ENCODE assay signal across 1 cellular context in the genomic region with DNA sequence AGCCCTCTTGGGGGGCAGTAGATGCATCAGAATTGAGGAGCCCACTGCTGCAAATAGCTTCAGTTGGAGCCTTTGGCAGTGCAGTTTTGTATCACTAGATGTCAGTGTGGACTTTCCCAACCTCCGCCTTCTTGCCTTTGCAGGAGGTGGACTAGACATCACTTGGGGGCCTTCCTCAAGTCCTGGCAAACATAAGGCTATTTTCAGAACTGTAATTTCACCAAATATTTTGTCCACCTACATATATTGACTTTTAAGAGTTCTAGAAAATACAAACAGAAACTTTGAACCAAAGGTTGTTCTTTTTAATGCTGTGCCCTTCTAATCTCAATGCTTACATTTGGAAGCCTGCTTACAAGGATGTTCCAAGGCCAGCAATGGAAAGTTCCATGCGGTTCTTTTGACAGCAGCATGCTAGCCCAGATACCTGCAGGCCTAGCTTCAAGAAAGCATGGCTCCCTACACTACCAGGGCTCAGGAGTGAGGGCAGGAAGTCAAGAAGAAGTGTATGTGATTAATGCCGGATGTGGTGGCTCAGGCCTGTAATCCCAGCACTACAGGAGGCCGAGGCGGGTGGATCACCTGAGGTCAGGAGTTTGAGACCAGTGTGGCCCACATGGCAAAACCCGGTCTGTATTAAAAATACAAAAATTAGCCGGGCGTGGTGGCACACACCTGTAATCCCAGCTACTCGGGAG.
TF ChIP-seq lines count a peak whose summit lies in the region.

No MANE protein-coding gene starts in this region.

TF ChIP-seq in HCT116, 20 proteins besides CTCF, POLR2A, EP300 and RAD21 (continued from another document):
- TF ChIP-seq, protein P1, sequence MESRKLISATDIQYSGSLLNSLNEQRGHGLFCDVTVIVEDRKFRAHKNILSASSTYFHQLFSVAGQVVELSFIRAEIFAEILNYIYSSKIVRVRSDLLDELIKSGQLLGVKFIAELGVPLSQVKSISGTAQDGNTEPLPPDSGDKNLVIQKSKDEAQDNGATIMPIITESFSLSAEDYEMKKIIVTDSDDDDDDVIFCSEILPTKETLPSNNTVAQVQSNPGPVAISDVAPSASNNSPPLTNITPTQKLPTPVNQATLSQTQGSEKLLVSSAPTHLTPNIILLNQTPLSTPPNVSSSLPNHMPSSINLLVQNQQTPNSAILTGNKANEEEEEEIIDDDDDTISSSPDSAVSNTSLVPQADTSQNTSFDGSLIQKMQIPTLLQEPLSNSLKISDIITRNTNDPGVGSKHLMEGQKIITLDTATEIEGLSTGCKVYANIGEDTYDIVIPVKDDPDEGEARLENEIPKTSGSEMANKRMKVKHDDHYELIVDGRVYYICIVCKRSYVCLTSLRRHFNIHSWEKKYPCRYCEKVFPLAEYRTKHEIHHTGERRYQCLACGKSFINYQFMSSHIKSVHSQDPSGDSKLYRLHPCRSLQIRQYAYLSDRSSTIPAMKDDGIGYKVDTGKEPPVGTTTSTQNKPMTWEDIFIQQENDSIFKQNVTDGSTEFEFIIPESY (IDR thresholded peaks at IDR 0.05; ENCODE audit: extremely low read depth, insufficient replicate concordance, low read length): no peak
- TF ChIP-seq CEBPB (IDR thresholded peaks at IDR 0.05; ENCODE audit: low read depth) (no peak), ZNF274 (IDR thresholded peaks at IDR 0.05; ENCODE audit: low read depth, low read length) (no peak), SRF (IDR thresholded peaks at IDR 0.05; ENCODE audit: low read depth) (no peak), SP1 (IDR thresholded peaks at IDR 0.05; ENCODE audit: low read depth) (no peak), ZFX (IDR thresholded peaks at IDR 0.05) (no peak), CBX3 (IDR thresholded peaks at IDR 0.05; ENCODE audit: low read depth) (no peak), FOSL1 (IDR thresholded peaks at IDR 0.05; ENCODE audit: low read depth) (no peak)
- TF ChIP-seq, protein P2, sequence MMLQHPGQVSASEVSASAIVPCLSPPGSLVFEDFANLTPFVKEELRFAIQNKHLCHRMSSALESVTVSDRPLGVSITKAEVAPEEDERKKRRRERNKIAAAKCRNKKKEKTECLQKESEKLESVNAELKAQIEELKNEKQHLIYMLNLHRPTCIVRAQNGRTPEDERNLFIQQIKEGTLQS (IDR thresholded peaks at IDR 0.05): no peak
- TF ChIP-seq, protein P3, sequence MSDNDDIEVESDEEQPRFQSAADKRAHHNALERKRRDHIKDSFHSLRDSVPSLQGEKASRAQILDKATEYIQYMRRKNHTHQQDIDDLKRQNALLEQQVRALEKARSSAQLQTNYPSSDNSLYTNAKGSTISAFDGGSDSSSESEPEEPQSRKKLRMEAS (IDR thresholded peaks at IDR 0.05): no peak
